Comparison of ENCODE assay signal across 26 cellular contexts in genomic region chr3:123310186-123310585, GRCh38.
"Had no signal": no experiment of that assay in that cellular context is flagged by ENCODE, and none has a peak within 500 bp of the region (broad histone marks: within the 10 kb centered on the region; RNA-seq: fewer than 3 reads in every experiment).

No MANE protein-coding gene starts in this region.

- H3K9ac ChIP-seq: parathyroid adenoma had no signal

- H3K9me3 Mint-ChIP-seq: dendritic cell treated with granulocyte-macrophage colony-stimulating factor and Interleukin-4, amounts not matched to agents 40 ng/mL and 50 ng/mL, for 4 days; naive thymus-derived CD8-positive, alpha-beta T cell; nephron progenitor cell; stimulated activated memory B cell treated with anti-CD40 and anti-IgM and Interleukin-4, amounts not matched to agents 10 μg/mL and 1 μg/mL and 100 μg/mL, for 72 hours; type B pancreatic cell had no signal

- H3K27ac Mint-ChIP-seq: dendritic cell treated with granulocyte-macrophage colony-stimulating factor and Interleukin-4, amounts not matched to agents 40 ng/mL and 50 ng/mL, for 4 days; stimulated activated memory B cell treated with anti-CD40 and anti-IgM and Interleukin-4, amounts not matched to agents 10 μg/mL and 1 μg/mL and 100 μg/mL, for 72 hours; type B pancreatic cell had no signal

- H3K79me2 ChIP-seq: parathyroid adenoma had no signal

- H3K9me3 ChIP-seq: colonic mucosa, esophagus muscularis mucosa, gastroesophageal sphincter, heart right ventricle, neutrophil, prostate gland, right atrium auricular region, sigmoid colon, testis, tibial artery had no signal

- H3K27ac ChIP-seq: colonic mucosa, esophagus muscularis mucosa, foreskin keratinocyte, neutrophil, parathyroid adenoma, prostate gland, right atrium auricular region, sigmoid colon, testis, tibial artery had no signal

- H3K36me3 ChIP-seq: colonic mucosa, neutrophil, prostate gland had no signal

- H2AFZ ChIP-seq: parathyroid adenoma had no signal

- FAIRE-seq: endothelial cell of umbilical vein, islet of Langerhans had no signal

- H3K36me3 Mint-ChIP-seq: naive thymus-derived CD8-positive, alpha-beta T cell; stimulated activated memory B cell treated with anti-CD40 and anti-IgM and Interleukin-4, amounts not matched to agents 10 μg/mL and 1 μg/mL and 100 μg/mL, for 72 hours; type B pancreatic cell had no signal

- H3K4me3 ChIP-seq: colonic mucosa, esophagus muscularis mucosa, gastroesophageal sphincter, heart right ventricle, prostate gland, right atrium auricular region, sigmoid colon, testis, tibial artery had no signal

- H3K27me3 ChIP-seq: colonic mucosa, esophagus muscularis mucosa, gastroesophageal sphincter, right atrium auricular region, sigmoid colon, testis, tibial artery had no signal

- ATAC-seq: foreskin keratinocyte; gastroesophageal sphincter; heart right ventricle; naive thymus-derived CD8-positive, alpha-beta T cell; stimulated activated memory B cell treated with anti-CD40 and anti-IgM and Interleukin-4, amounts not matched to agents 10 μg/mL and 1 μg/mL and 100 μg/mL, for 72 hours; stimulated activated naive CD8-positive, alpha-beta T cell treated with anti-CD3 and anti-CD28 coated beads, Interleukin-15, Interleukin-2, amounts not matched to agents 100 U/mL and 50 U/mL, for 24 hours had no signal

- DNase-seq: colonic mucosa; effector memory CD4-positive, alpha-beta T cell; foreskin keratinocyte; heart right ventricle; hippocampal formation; mesendoderm; midbrain; naive thymus-derived CD8-positive, alpha-beta T cell; nephron progenitor cell; sigmoid colon; stimulated activated CD4-positive, alpha-beta T cell treated with anti-CD3 and anti-CD28 coated beads, Interleukin-4, amount 100 ng/mL, for 4 hours; stimulated activated naive CD8-positive, alpha-beta T cell treated with anti-CD3 and anti-CD28 coated beads, Interleukin-15, Interleukin-2, amounts not matched to agents 100 U/mL and 50 U/mL, for 24 hours; substantia nigra; testis; tibial artery had no signal

- H3K4me1 ChIP-seq: colonic mucosa, foreskin keratinocyte, prostate gland, testis had no signal

- H3K4me3 Mint-ChIP-seq: dendritic cell treated with granulocyte-macrophage colony-stimulating factor and Interleukin-4, amounts not matched to agents 40 ng/mL and 50 ng/mL, for 4 days; naive thymus-derived CD8-positive, alpha-beta T cell; nephron progenitor cell; stimulated activated memory B cell treated with anti-CD40 and anti-IgM and Interleukin-4, amounts not matched to agents 10 μg/mL and 1 μg/mL and 100 μg/mL, for 72 hours; type B pancreatic cell had no signal
